Comparison of ENCODE assay signal across 17 cellular contexts in the genomic region with DNA sequence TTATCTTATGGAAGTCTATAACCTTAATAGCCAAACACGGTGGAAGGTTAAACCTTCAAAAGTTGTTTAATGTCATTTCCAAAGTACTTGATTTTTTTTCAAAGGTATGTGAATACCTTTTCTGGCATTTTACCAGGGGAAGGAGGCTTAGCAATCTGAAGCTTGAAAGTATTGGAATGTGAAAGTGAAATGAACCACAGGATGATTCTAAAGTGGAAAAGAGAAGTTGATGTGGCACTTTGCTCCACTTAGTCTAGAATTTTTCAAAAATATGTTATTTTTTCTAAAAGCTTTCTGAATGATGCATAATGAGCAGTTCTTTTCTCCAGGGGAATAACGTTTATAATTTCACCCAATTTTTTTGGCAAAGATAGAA. TPM values are rescaled to one million over a fixed set of nuclear protein-coding genes. Genes with fewer than 3 reads are reported as not detected.
A peak's percentile ranks its signal among the peaks of the same experiment; 100 is the strongest.
DNase-seq lines count a peak whose midpoint lies in the region; ATAC-seq and TF ChIP-seq lines count a peak whose summit lies in the region.
"Had no signal": no experiment of that assay in that cellular context is flagged by ENCODE, and none has a peak within 500 bp of the region (broad histone marks: within the 10 kb centered on the region; RNA-seq: fewer than 3 reads in every experiment).

No MANE protein-coding gene starts in this region.

- TF ChIP-seq CTCF in lung (IDR thresholded peaks at IDR 0.05; ENCODE audit: control extremely low read depth, extremely low read depth) (no peak), body of pancreas (IDR thresholded peaks at IDR 0.05) (no peak), MM.1S (IDR thresholded peaks at IDR 0.05; ENCODE audit: low read length) (no peak)

- no peak overlapping the region for H3K4me2 ChIP-seq in MM.1S (ENCODE audit: low read depth, low read length)

- H3K4me3 ChIP-seq in lung (no peak overlapping the region), body of pancreas (no peak overlapping the region), MM.1S (ENCODE audit: low read length) (no peak overlapping the region)
- H3K4me3 ChIP-seq: BLaER1 treated with 17β-estradiol and CSF1 and Interleukin-3, amounts not matched to agents 10 nM and 100 nM; K562 had no signal

- peaks cover 73% of the 10 kb centered on the region for H3K79me2 ChIP-seq in MM.1S (ENCODE audit: low read length)

- DNase-seq in EH (ENCODE audit: low read depth) (peak; percentile 1), astrocyte of the hippocampus (ENCODE audit: low read depth, low spot score) (peak; percentile 46), lung (ENCODE audit: low spot score) (no peak), NCI-H345 treated with DMSO at 0.1 percent for 48 hours (lab: John Stamatoyannopoulos, UW; ENCODE audit: unreplicated experiment) (no peak), body of pancreas (no peak), T-helper 2 cell (no peak), MM.1S (no peak)
- DNase-seq: activated CD8-positive, alpha-beta T cell treated with anti-CD3 and anti-CD28 coated beads, Interleukin-2, amount 10 ng/mL, durations not matched to agents 7 days and 5 days; effector CD8-positive, alpha-beta T cell; head of caudate nucleus; midbrain; NCI-H187 treated with DMSO at 0.1 percent for 48 hours; stimulated activated CD4-positive, alpha-beta T cell treated with anti-CD3 and anti-CD28 coated beads, Interleukin-4, amount 100 ng/mL, for 24 hours; T-helper 17 cell had no signal

- no peak overlapping the region for H3K27ac ChIP-seq in lung (ENCODE audit: low read depth in 1 of 2, low read length in 1 of 2)
- H3K27ac ChIP-seq in body of pancreas, result peak overlapping the region in 1 of 4 donors; percentile 8
- H3K27ac ChIP-seq in MM.1S (ENCODE audit: low read length), result no peak overlapping the region
- H3K27ac ChIP-seq: BLaER1 treated with 17β-estradiol and CSF1 and Interleukin-3, amounts not matched to agents 10 nM and 100 nM had no signal

- no peaks in the 10 kb centered on the region for H3K9me2 ChIP-seq in MM.1S (replicated peaks; ENCODE audit: insufficient read depth, low read length)

- H4K20me1 ChIP-seq in MM.1S (ENCODE audit: insufficient read depth, low read length), result peaks cover 20% of the 10 kb centered on the region; the same call in 1 of the 2 replicates

- H3K27me3 ChIP-seq in lung (ENCODE audit: control insufficient read depth, insufficient read depth), result no peaks in the 10 kb centered on the region
- no peaks in the 10 kb centered on the region for H3K27me3 ChIP-seq in body of pancreas
- H3K27me3 ChIP-seq in MM.1S (replicated peaks; ENCODE audit: insufficient read depth, low read length), result no peaks in the 10 kb centered on the region
- H3K27me3 ChIP-seq: BLaER1 treated with 17β-estradiol and CSF1 and Interleukin-3, amounts not matched to agents 10 nM and 100 nM had no signal

- H3K9me3 ChIP-seq in lung (ENCODE audit: control insufficient read depth in 2 of 2, insufficient read depth in 1 of 2, low read length in 1 of 2) (no peaks in the 10 kb centered on the region), body of pancreas (no peaks in the 10 kb centered on the region), MM.1S (replicated peaks; ENCODE audit: insufficient read depth, low read length) (no peaks in the 10 kb centered on the region)

- WGBS in lung, 2 donors, result 18 to 20% methylated on average over 2 of the region's 2 CpGs
- WGBS in body of pancreas, 2 donors, result 13 to 15% methylated on average over 2 of the region's 2 CpGs

- ATAC-seq in HG02852 (IDR thresholded peaks at IDR 0.05; ENCODE audit: unreplicated experiment), result peak; percentile 44
- ATAC-seq in lung (ENCODE audit: insufficient read depth, low FRiP score), result peak; percentile 69
- no peak for ATAC-seq in body of pancreas
- ATAC-seq: activated CD8-positive, alpha-beta T cell treated with anti-CD3 and anti-CD28 coated beads, Interleukin-2, amount 10 ng/mL, durations not matched to agents 7 days and 5 days; K562; T-helper 17 cell had no signal

- H3K36me3 ChIP-seq in lung (ENCODE audit: control insufficient read depth in 2 of 2, insufficient read depth in 2 of 2, low read length in 2 of 2) (peaks cover 11 to 12% of the 10 kb centered on the region in 2 donors), body of pancreas (replicated peaks in 1 of 2; ENCODE audit: insufficient read depth in 1 of 2, low read depth in 2 of 2) (peaks cover 3 to 5% of the 10 kb centered on the region in 2 donors), MM.1S (replicated peaks; ENCODE audit: insufficient read depth, low read length) (peaks cover 13% of the 10 kb centered on the region; the same call in 1 of the 2 replicates)

- intact Hi-C loops in body of pancreas (cut with DNase I), result no loop called here

- H3F3A ChIP-seq in MM.1S (ENCODE audit: insufficient read depth, low read length), result no peaks in the 10 kb centered on the region

- no peak for TF ChIP-seq POLR2A in body of pancreas (IDR thresholded peaks at IDR 0.05)

- H3K4me1 ChIP-seq in lung (ENCODE audit: control insufficient read depth in 2 of 2, insufficient read depth in 2 of 2, low read length in 2 of 2) (peaks cover 0 to 4% of the 10 kb centered on the region in 2 donors), body of pancreas (peaks cover 14% of the 10 kb centered on the region), MM.1S (ENCODE audit: low read length) (peaks cover 14% of the 10 kb centered on the region; the same call in 1 of the 2 replicates)

- H3K9ac ChIP-seq in MM.1S (ENCODE audit: low read length), result no peak overlapping the region
- H3K9ac ChIP-seq: BLaER1 treated with 17β-estradiol and CSF1 and Interleukin-3, amounts not matched to agents 10 nM and 100 nM had no signal

- no peak overlapping the region for H2AFZ ChIP-seq in MM.1S (ENCODE audit: low read length)

RNA-seq across cellular contexts. Expression of gene PI4K2B, which starts 19.2 kb away (rescaled TPM):
- total RNA-seq in lung, result 10 to 100 TPM; 20.3 to 42.5 TPM
- polyA plus RNA-seq in lung, result 10 to 100 TPM; 11.9 to 14.6 TPM
- 10 to 100 TPM in 1 of 2 donors, 1 to 10 TPM in 1; 5.3 to 16.3 TPM for total RNA-seq in body of pancreas

RNA-seq across cellular contexts. Expression of gene ZCCHC4, which starts 59.5 kb away (rescaled TPM):
- total RNA-seq in lung (10 to 100 TPM in 1 of 2 donors, 1 to 10 TPM in 1; 7.8 to 24.3 TPM), body of pancreas (1 to 10 TPM; 5.2 to 9.2 TPM)
- polyA plus RNA-seq in lung, result 1 to 10 TPM; 4.3 to 7.5 TPM

Comparison
In these comparisons a context has a peak if more than half of its experiments do, and no peak if none do; other contexts are left out.
1. DNase-seq: peak in EH (single experiment) and astrocyte of the hippocampus (single experiment); none in lung (single experiment), NCI-H345 treated with DMSO at 0.1 percent for 48 hours (single experiment), body of pancreas (0 of 4), T-helper 2 cell (0 of 5) and MM.1S (single experiment).